3 cellular contexts compared by ENCODE assay signal in the genomic region with DNA sequence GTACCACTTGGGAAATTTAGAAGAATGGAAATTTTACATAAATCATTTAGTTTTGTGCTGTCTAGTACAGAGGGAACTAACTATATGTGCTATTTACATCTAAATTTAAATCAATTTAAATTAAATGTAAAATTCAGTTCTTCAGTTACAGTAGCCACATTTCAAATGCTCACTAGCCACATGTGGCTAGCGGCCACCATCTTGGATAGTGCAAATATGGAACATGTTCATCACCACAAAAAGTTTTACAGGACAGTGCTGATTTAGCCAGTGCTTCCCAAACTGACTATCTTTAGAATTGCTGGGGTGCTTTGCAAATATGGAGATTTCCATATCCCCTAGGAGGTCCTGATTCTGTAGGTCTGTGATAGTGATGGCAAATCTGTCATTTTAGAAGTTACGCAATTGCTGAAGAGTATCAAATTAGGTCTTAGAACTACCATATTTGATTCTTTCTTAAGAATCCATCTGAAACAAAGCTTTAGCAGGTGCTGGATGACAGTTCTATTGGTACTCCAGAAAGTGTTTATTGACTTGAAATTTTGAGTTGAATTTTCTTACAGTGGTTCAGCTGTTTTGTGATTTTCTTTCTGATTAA.
TF ChIP-seq lines count a peak whose summit lies in the region.

No MANE protein-coding gene starts in this region.

TF ChIP-seq in HepG2, 621 proteins besides CTCF, POLR2A, EP300 and RAD21:
- no peak for TF ChIP-seq ZSCAN20 (CRISPR knock-in tag; IDR thresholded peaks at IDR 0.05; ENCODE audit: borderline replicate concordance)
- peak; percentile 11 for TF ChIP-seq AGO2 (optimal IDR thresholded peaks at IDR 0.05; ENCODE audit: low read depth, low read length)
- TF ChIP-seq, protein P1, sequence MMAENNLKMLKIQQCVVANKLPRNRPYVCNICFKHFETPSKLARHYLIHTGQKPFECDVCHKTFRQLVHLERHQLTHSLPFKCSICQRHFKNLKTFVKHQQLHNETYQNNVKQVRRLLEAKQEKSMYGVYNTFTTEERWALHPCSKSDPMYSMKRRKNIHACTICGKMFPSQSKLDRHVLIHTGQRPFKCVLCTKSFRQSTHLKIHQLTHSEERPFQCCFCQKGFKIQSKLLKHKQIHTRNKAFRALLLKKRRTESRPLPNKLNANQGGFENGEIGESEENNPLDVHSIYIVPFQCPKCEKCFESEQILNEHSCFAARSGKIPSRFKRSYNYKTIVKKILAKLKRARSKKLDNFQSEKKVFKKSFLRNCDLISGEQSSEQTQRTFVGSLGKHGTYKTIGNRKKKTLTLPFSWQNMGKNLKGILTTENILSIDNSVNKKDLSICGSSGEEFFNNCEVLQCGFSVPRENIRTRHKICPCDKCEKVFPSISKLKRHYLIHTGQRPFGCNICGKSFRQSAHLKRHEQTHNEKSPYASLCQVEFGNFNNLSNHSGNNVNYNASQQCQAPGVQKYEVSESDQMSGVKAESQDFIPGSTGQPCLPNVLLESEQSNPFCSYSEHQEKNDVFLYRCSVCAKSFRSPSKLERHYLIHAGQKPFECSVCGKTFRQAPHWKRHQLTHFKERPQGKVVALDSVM (CRISPR knock-in tag; IDR thresholded peaks at IDR 0.05) = no peak
- peak; percentile 56 for TF ChIP-seq CEBPG (CRISPR knock-in tag; IDR thresholded peaks at IDR 0.05)
- TF ChIP-seq CEBPB (IDR thresholded peaks at IDR 0.05; ENCODE audit: borderline replicate concordance, low read depth, low read length) = peak; percentile 84; the same call in 1 of the 2 replicates
- TF ChIP-seq HMG20B (CRISPR knock-in tag; conservative IDR thresholded peaks at IDR 0.05) = no peak
- no peak for TF ChIP-seq AHR (CRISPR knock-in tag; IDR thresholded peaks at IDR 0.05)
- peak; percentile 38 for TF ChIP-seq RBFOX2 (IDR thresholded peaks at IDR 0.05; ENCODE audit: low read depth, low read length)
- peak; percentile 76; the same call in 1 of the 2 replicates for TF ChIP-seq ZNF644 (CRISPR knock-in tag; IDR thresholded peaks at IDR 0.05; ENCODE audit: low read depth)
TF ChIP-seq in HepG2: peak in this region for 5.

TF ChIP-seq in IMR-90, 13 proteins besides CTCF, POLR2A, EP300 and RAD21:
- TF ChIP-seq CEBPB (IDR thresholded peaks at IDR 0.05; ENCODE audit: low read depth, low read length) (peak; percentile 85), FOS (IDR thresholded peaks at IDR 0.05; ENCODE audit: low read depth, low read length) (no peak)
- TF ChIP-seq, protein P2, sequence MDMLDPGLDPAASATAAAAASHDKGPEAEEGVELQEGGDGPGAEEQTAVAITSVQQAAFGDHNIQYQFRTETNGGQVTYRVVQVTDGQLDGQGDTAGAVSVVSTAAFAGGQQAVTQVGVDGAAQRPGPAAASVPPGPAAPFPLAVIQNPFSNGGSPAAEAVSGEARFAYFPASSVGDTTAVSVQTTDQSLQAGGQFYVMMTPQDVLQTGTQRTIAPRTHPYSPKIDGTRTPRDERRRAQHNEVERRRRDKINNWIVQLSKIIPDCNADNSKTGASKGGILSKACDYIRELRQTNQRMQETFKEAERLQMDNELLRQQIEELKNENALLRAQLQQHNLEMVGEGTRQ (IDR thresholded peaks at IDR 0.05; ENCODE audit: low read depth, low read length) = no peak
TF ChIP-seq in IMR-90: peak in this region for 1.

TF ChIP-seq in H1, 55 proteins besides CTCF, POLR2A, EP300 and RAD21:
- TF ChIP-seq CBX8 (IDR thresholded peaks at IDR 0.05; ENCODE audit: borderline replicate concordance, low read depth, low read length) (no peak), HDAC2 (IDR thresholded peaks at IDR 0.05; ENCODE audit: borderline replicate concordance in 1 of 2, low read depth in 2 of 2, low read length in 2 of 2) (no peak), YY1 (IDR thresholded peaks at IDR 0.05; ENCODE audit: low read depth, low read length) (peak; percentile 67; the same call in 1 of the 2 replicates), CEBPB (IDR thresholded peaks at IDR 0.05; ENCODE audit: low read depth, low read length) (peak; percentile 88), CTBP2 (IDR thresholded peaks at IDR 0.05; ENCODE audit: borderline replicate concordance, insufficient read depth, insufficient read length, low read length) (no peak), SRF (IDR thresholded peaks at IDR 0.05; ENCODE audit: low read depth, low read length) (no peak), RXRA (IDR thresholded peaks at IDR 0.05; ENCODE audit: insufficient read depth, low read depth, low read length) (no peak), BACH1 (IDR thresholded peaks at IDR 0.05; ENCODE audit: low read length) (no peak), SIN3A (conservative IDR thresholded peaks at IDR 0.05 in 1 of 2, IDR thresholded peaks at IDR 0.05 in 1 of 2; ENCODE audit: low read depth in 1 of 2, low read length in 2 of 2) (no peak)
TF ChIP-seq in H1: peak in this region for 2.
